8 cellular contexts compared by ENCODE assay signal in the genomic region with DNA sequence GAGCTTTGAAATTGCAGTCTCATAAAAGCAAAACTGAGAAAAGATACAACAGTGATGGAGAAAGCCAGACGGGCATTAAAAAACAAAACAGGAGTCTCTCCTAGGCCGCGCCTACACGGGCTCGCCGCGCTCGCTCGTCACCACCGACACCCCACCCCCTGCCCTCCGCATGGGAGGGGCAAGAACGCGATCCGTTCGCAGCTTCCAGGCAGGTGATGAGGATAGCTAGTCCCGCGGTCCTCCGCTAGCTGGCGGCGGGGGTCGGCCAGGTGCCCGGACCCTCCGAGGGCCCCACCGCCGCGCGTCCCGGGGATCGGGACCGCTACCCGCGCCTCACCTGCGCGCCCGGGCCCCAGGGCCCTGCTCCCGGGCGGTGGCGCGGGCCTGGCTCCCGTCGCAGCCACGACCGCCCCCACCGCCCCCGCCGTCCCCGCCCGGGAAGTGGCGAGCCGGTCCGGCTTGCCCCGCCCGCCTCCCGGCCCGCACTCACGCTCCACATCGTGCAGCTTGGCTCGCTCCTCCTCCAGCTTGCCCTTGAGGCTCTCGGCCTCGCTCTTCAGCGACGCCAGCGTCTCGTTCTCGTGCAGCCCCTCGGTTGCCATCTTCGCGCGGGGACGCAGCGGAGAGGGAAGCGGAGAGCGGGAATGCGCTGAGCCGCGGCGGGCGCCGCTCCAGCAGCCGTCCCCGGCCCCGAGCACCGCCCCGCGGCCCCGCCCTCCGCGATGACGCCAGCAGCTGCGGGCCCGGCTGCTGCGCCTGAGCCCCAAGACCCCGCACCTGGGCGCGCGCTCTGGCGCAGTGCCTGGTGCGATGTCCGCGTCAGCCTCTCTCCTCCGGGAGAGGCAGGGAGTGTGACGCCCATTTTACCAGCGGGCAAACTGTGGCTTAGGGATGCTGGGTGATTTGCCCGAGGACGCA.
DNase-seq lines count a peak whose midpoint lies in the region; ATAC-seq lines count a peak whose summit lies in the region.

No MANE protein-coding gene starts in this region.

- DNase-seq in AG08396 (ENCODE audit: low spot score) (peak; percentile 95), NCI-H2196 (lab: John Stamatoyannopoulos, UW; ENCODE audit: unreplicated experiment) (peak; percentile 76), islet precursor cell (peak; percentile 90)
- peak; percentile 68 to 81 (median 74) for DNase-seq in activated CD4-positive, CD25-positive, alpha-beta regulatory T cell (lab: John Stamatoyannopoulos, UW)
- DNase-seq in central memory CD4-positive, alpha-beta T cell = peak; percentile 88
- DNase-seq in stimulated activated CD4-positive, alpha-beta T cell treated with anti-CD3 and anti-CD28 coated beads, Interleukin-12 subunit alpha, Interleukin-12 subunit beta, amount 100 ng/mL, for 48 hours (ENCODE audit: low read depth in 2 of 3, low spot score in 1 of 3) = peak; percentile 70 to 85 (median 70)

- ATAC-seq in GM18868 (IDR thresholded peaks at IDR 0.05; ENCODE audit: unreplicated experiment) (peak; percentile 84), HG03097 (IDR thresholded peaks at IDR 0.05; ENCODE audit: low FRiP score, unreplicated experiment) (peak; percentile 81)

Comparison
In these comparisons a context has a peak if more than half of its experiments do, and no peak if none do; other contexts are left out.
1. Peak in every context shown above with its lines: DNase-seq and ATAC-seq.